28 cellular contexts compared by ENCODE assay signal in genomic region chr19:42060117-42060516, GRCh38. TPM values are rescaled to one million over a fixed set of nuclear protein-coding genes. Genes with fewer than 3 reads are reported as not detected.
"Had no signal": no experiment of that assay in that cellular context is flagged by ENCODE, and none has a peak within 500 bp of the region (broad histone marks: within the 10 kb centered on the region; RNA-seq: fewer than 3 reads in every experiment).

No MANE protein-coding gene starts in this region.

- H3K4me3 Mint-ChIP-seq: immature natural killer cell, mesothelial cell of epicardium, naive B cell had no signal

- H3K36me3 ChIP-seq: heart left ventricle, left ventricle myocardium inferior, lower lobe of right lung had no signal

- H3K9me3 ChIP-seq: esophagus muscularis mucosa, gastroesophageal sphincter, heart left ventricle, left ventricle myocardium inferior, lower lobe of right lung, mucosa of descending colon had no signal

- H3K27ac ChIP-seq: coronary artery, dorsolateral prefrontal cortex, esophagus muscularis mucosa, foreskin keratinocyte, gastroesophageal sphincter, heart left ventricle, hepatocyte, left ventricle myocardium inferior, lower lobe of right lung had no signal

- ATAC-seq: foreskin keratinocyte, gastroesophageal sphincter, heart left ventricle, left colon, left lobe of liver, lower lobe of right lung, mucosa of descending colon had no signal

- H3K36me3 Mint-ChIP-seq: immature natural killer cell, naive B cell had no signal

- H3K27ac Mint-ChIP-seq: immature natural killer cell, mesothelial cell of epicardium had no signal

- FAIRE-seq: colon, endothelial cell of umbilical vein, frontal cortex, kidney had no signal

- H3K27me3 ChIP-seq: esophagus muscularis mucosa, gastroesophageal sphincter, hepatocyte had no signal

- H3K4me2 ChIP-seq: hepatocyte had no signal

- H3K9me3 Mint-ChIP-seq: immature natural killer cell, mesothelial cell of epicardium, naive B cell had no signal

- H3K4me1 ChIP-seq: esophagus muscularis mucosa, foreskin keratinocyte, gastroesophageal sphincter, heart left ventricle, left ventricle myocardium inferior, lower lobe of right lung had no signal

- H3K79me2 ChIP-seq: hepatocyte had no signal

- H3K4me3 ChIP-seq: coronary artery, dorsolateral prefrontal cortex, esophagus muscularis mucosa, gastroesophageal sphincter, heart left ventricle, hepatocyte, left ventricle myocardium inferior, lower lobe of right lung, mucosa of descending colon had no signal

- H3K4me1 Mint-ChIP-seq: immature natural killer cell, mesothelial cell of epicardium, naive B cell had no signal

- H2AFZ ChIP-seq: hepatocyte had no signal

- DNase-seq: dermis blood vessel endothelial cell; dorsolateral prefrontal cortex; effector CD4-positive, alpha-beta T cell; effector memory CD4-positive, alpha-beta T cell; foreskin keratinocyte; hypothalamus; immature natural killer cell; islet precursor cell; kidney glomerular epithelial cell; left colon; left ventricle myocardium inferior; lower lobe of right lung; mesenchymal stem cell; mucosa of descending colon; naive B cell had no signal

RNA-seq across cellular contexts. Expression of gene GRIK5, which starts 9.9 kb away (rescaled TPM):
- total RNA-seq: fibroblast of villous mesenchyme, lung microvascular endothelial cell had no signal
- polyA plus RNA-seq: immature natural killer cell had no signal
